ENCODE assay signal across 18 cellular contexts in the genomic region with DNA sequence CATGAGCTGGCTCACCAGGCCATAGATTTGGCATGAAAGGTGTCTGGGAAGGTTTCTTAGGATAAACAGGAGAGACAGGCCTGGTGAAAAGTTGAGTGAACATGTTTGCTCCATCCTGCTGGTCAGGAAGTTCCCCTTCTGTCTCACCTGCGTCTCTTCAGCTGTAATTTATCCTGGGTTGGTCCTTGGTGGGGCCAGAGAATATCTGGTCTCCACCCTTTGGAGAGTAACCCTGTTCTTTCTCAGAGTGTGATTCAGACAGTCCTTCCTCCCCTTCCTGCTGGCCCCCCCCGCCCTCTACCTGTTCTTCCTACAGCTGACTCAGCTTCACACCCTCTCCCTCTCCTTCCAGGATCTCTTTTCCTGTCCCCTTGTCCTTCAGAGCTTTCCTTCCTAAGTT. TPM values are rescaled to one million over a fixed set of nuclear protein-coding genes. Genes with fewer than 3 reads are reported as not detected.
DNase-seq lines count a peak whose midpoint lies in the region; ATAC-seq and TF ChIP-seq lines count a peak whose summit lies in the region.
"Had no signal": no experiment of that assay in that cellular context is flagged by ENCODE, and none has a peak within 500 bp of the region (broad histone marks: within the 10 kb centered on the region; RNA-seq: fewer than 3 reads in every experiment).

No MANE protein-coding gene starts in this region.

- H3K4me1 ChIP-seq in left ventricle myocardium inferior (peaks cover 69% of the 10 kb centered on the region), heart left ventricle (peaks cover 0 to 58% (median 19%) of the 10 kb centered on the region in 12 donors)

- in situ Hi-C loops in KBM-7 (cut with MboI; ENCODE audit: low pct_unique_long_range_greater_than_20kb, low sequenced_read_pairs) = no loop called here

- H3K27me3 ChIP-seq in left ventricle myocardium inferior (ENCODE audit: low read depth) (no peaks in the 10 kb centered on the region), heart left ventricle (no peaks in the 10 kb centered on the region)
- H3K27me3 ChIP-seq: sigmoid colon had no signal

- no peak for TF ChIP-seq POLR2A in heart left ventricle (IDR thresholded peaks at IDR 0.05)

- H3K9me3 ChIP-seq in left ventricle myocardium inferior (replicated peaks) (no peaks in the 10 kb centered on the region), heart left ventricle (no peaks in the 10 kb centered on the region)
- H3K9me3 ChIP-seq: sigmoid colon had no signal

- ATAC-seq in heart left ventricle (no peak), omental fat pad (ENCODE audit: low FRiP score) (peak; percentile 48), HG02973 (IDR thresholded peaks at IDR 0.05; ENCODE audit: unreplicated experiment) (no peak)
- ATAC-seq: CD8-positive, alpha-beta T cell; Panc1; stimulated activated naive CD8-positive, alpha-beta T cell treated with anti-CD3 and anti-CD28 coated beads, Interleukin-15, Interleukin-2, amounts not matched to agents 100 U/mL and 50 U/mL, for 24 hours had no signal

- intact Hi-C loops in left ventricle myocardium inferior (cut with micrococcal nuclease) (no loop called here), heart left ventricle (cut with DNase I) (no loop called here)

- H3K4me3 ChIP-seq in left ventricle myocardium inferior (no peak overlapping the region), heart left ventricle (no peak overlapping the region), epithelial cell of esophagus (ENCODE audit: low read length) (no peak overlapping the region), coronary artery (no peak overlapping the region)
- H3K4me3 ChIP-seq: sigmoid colon had no signal

- WGBS in heart left ventricle, 4 donors = 76 to 93% (median 85%) methylated on average over 2 of the region's 2 CpGs

- TF ChIP-seq CTCF in left ventricle myocardium inferior (IDR thresholded peaks at IDR 0.05; ENCODE audit: borderline replicate concordance) = no peak
- no peak for TF ChIP-seq CTCF in heart left ventricle (IDR thresholded peaks at IDR 0.05)
- TF ChIP-seq CTCF in epithelial cell of esophagus (IDR thresholded peaks at IDR 0.05; ENCODE audit: insufficient read depth, low read depth, low read length, missing control alignments) = no peak
- TF ChIP-seq CTCF in omental fat pad (IDR thresholded peaks at IDR 0.05) = no peak
- TF ChIP-seq CTCF in coronary artery (IDR thresholded peaks at IDR 0.05) = no peak

- DNase-seq in left ventricle myocardium inferior (no peak), heart left ventricle (no peak), epithelial cell of esophagus (ENCODE audit: low read depth) (peak; percentile 96), omental fat pad (ENCODE audit: low spot score) (no peak), KBM-7 (no peak), coronary artery (ENCODE audit: low spot score) (no peak)
- no peak for DNase-seq in stimulated activated CD4-positive, alpha-beta T cell treated with anti-CD3 and anti-CD28 coated beads, Interleukin-12 subunit alpha, Interleukin-12 subunit beta, amount 100 ng/mL, for 4 hours
- DNase-seq: CD8-positive, alpha-beta T cell; EL; foreskin fibroblast; Karpas-422; NCI-H526; nucleus accumbens; sigmoid colon; stimulated activated naive CD8-positive, alpha-beta T cell treated with anti-CD3 and anti-CD28 coated beads, Interleukin-15, Interleukin-2, amounts not matched to agents 100 U/mL and 50 U/mL, for 24 hours; WERI-Rb-1 had no signal

- peaks cover 11% of the 10 kb centered on the region for H3K36me3 ChIP-seq in left ventricle myocardium inferior
- peaks cover 0 to 8% (median 0%) of the 10 kb centered on the region in 9 donors for H3K36me3 ChIP-seq in heart left ventricle
- H3K36me3 ChIP-seq: sigmoid colon had no signal

- H3K27ac ChIP-seq in left ventricle myocardium inferior (replicated peaks) (peak overlapping the region; percentile 70), heart left ventricle (peak overlapping the region in 1 of 12 donors; percentile 68), coronary artery (no peak overlapping the region)
- H3K27ac ChIP-seq: sigmoid colon had no signal

RNA-seq across cellular contexts. Expression of gene MINK1, which starts 17.1 kb away (rescaled TPM):
- 50.9 TPM for total RNA-seq in left ventricle myocardium inferior
- 10 to 100 TPM; 23.1 to 55.8 (median 36.0) TPM for total RNA-seq in heart left ventricle
- 10 to 100 TPM; 24.8 to 28.4 TPM for polyA plus RNA-seq in heart left ventricle
- 10 to 100 TPM; 24.4 to 57.8 (median 31.9) TPM for total RNA-seq in omental fat pad

RNA-seq across cellular contexts. Expression of gene PLD2, which starts 43.3 kb away (rescaled TPM):
- total RNA-seq in left ventricle myocardium inferior = 11.2 TPM
- total RNA-seq in heart left ventricle = 10 to 100 TPM in 2 of 9 donors, 1 to 10 TPM in 7; 5.5 to 17.9 (median 8.5) TPM
- 1 to 10 TPM; 5.3 to 8.6 TPM for polyA plus RNA-seq in heart left ventricle
- total RNA-seq in omental fat pad = 10 to 100 TPM; 20.8 to 29.2 (median 24.3) TPM

RNA-seq across cellular contexts. Expression of gene C17orf107, which starts 49.1 kb away (rescaled TPM):
- 0.80 TPM for total RNA-seq in left ventricle myocardium inferior
- 1 to 10 TPM in 1 of 9 donors, under 1 TPM in 8; 0.07 to 1.3 (median 0.43) TPM for total RNA-seq in heart left ventricle
- polyA plus RNA-seq in heart left ventricle = under 1 TPM; 0.46 to 0.69 TPM
- 1 to 10 TPM in 3 of 4 donors, under 1 TPM in 1; 0.63 to 8.4 (median 3.3) TPM for total RNA-seq in omental fat pad

RNA-seq across cellular contexts. Expression of gene CHRNE, which starts 52.7 kb away (rescaled TPM):
- total RNA-seq in left ventricle myocardium inferior (1.5 TPM), heart left ventricle (1 to 10 TPM in 2 of 9 donors, under 1 TPM in 7; 0.23 to 1.4 (median 0.48) TPM), omental fat pad (1 to 10 TPM in 3 of 4 donors, under 1 TPM in 1; 0.50 to 3.6 (median 1.5) TPM)
- under 1 TPM; 0.27 to 0.71 TPM for polyA plus RNA-seq in heart left ventricle
